ENCODE assay signal across 8 cellular contexts in genomic region chr5:35436441-35437057, GRCh38.
DNase-seq lines count a peak whose midpoint lies in the region; ATAC-seq and TF ChIP-seq lines count a peak whose summit lies in the region.

No MANE protein-coding gene starts in this region.

- peak; percentile 52 for ATAC-seq in GM18870 (IDR thresholded peaks at IDR 0.05; ENCODE audit: unreplicated experiment)
- peak in 1 of 2 donors; percentile 78 for ATAC-seq in lower lobe of right lung
- no peak for ATAC-seq in HG02759 (IDR thresholded peaks at IDR 0.05; ENCODE audit: unreplicated experiment)
- ATAC-seq in GM21737 (IDR thresholded peaks at IDR 0.05; ENCODE audit: unreplicated experiment): no peak

- H3K36me3 Mint-ChIP-seq in activated T-helper 2 cell treated with anti-CD3 and anti-CD28 coated beads, Interferon-gamma antibody, Interleukin-2, Interleukin-4, amounts not matched to agents 10 μg/mL and 5 μg/mL and 100 μg/mL, durations not matched to agents 14 hours and 24 hours and 36 hours (ENCODE audit: low read depth): no peaks in the 10 kb centered on the region

- no peaks in the 10 kb centered on the region for H3K9me3 ChIP-seq in lower lobe of right lung

- H3K9me3 Mint-ChIP-seq in activated T-helper 2 cell treated with anti-CD3 and anti-CD28 coated beads, Interferon-gamma antibody, Interleukin-2, Interleukin-4, amounts not matched to agents 10 μg/mL and 5 μg/mL and 100 μg/mL, durations not matched to agents 14 hours and 24 hours and 36 hours: no peaks in the 10 kb centered on the region

- no peak overlapping the region for H3K4me3 ChIP-seq in lower lobe of right lung

- H3K27ac Mint-ChIP-seq in activated T-helper 2 cell treated with anti-CD3 and anti-CD28 coated beads, Interferon-gamma antibody, Interleukin-2, Interleukin-4, amounts not matched to agents 10 μg/mL and 5 μg/mL and 100 μg/mL, durations not matched to agents 14 hours and 24 hours and 36 hours: no peak overlapping the region

- no peak overlapping the region for H3K4me3 Mint-ChIP-seq in activated T-helper 2 cell treated with anti-CD3 and anti-CD28 coated beads, Interferon-gamma antibody, Interleukin-2, Interleukin-4, amounts not matched to agents 10 μg/mL and 5 μg/mL and 100 μg/mL, durations not matched to agents 14 hours and 24 hours and 36 hours (ENCODE audit: low read depth)

- no peaks in the 10 kb centered on the region for H3K36me3 ChIP-seq in lower lobe of right lung

- no peaks in the 10 kb centered on the region for H3K4me1 Mint-ChIP-seq in activated T-helper 2 cell treated with anti-CD3 and anti-CD28 coated beads, Interferon-gamma antibody, Interleukin-2, Interleukin-4, amounts not matched to agents 10 μg/mL and 5 μg/mL and 100 μg/mL, durations not matched to agents 14 hours and 24 hours and 36 hours (ENCODE audit: low read depth)

- TF ChIP-seq CTCF in C4-2B (conservative IDR thresholded peaks at IDR 0.05): peak; percentile 84
- TF ChIP-seq CTCF in lower lobe of right lung (IDR thresholded peaks at IDR 0.05): peak; percentile 40

- peak; percentile 14 to 83 (median 29) for DNase-seq in NCI-H1417 (lab: John Stamatoyannopoulos, UW)
- DNase-seq in astrocyte of the hippocampus (ENCODE audit: low read depth, low spot score): peak; percentile 45
- DNase-seq in lower lobe of right lung: no peak
- no peak for DNase-seq in activated T-helper 2 cell treated with anti-CD3 and anti-CD28 coated beads, Interferon-gamma antibody, Interleukin-2, Interleukin-4, amounts not matched to agents 10 μg/mL and 5 μg/mL and 100 μg/mL, durations not matched to agents 14 hours and 24 hours and 36 hours (ENCODE audit: low spot score)

- no peaks in the 10 kb centered on the region for H3K27me3 ChIP-seq in lower lobe of right lung (ENCODE audit: low read depth)

- intact Hi-C loops in lower lobe of right lung (cut with DNase I): no loop called here
- intact Hi-C loops in activated T-helper 2 cell treated with anti-CD3 and anti-CD28 coated beads, Interferon-gamma antibody, Interleukin-2, Interleukin-4, amounts not matched to agents 10 μg/mL and 5 μg/mL and 100 μg/mL, durations not matched to agents 14 hours and 24 hours and 36 hours (cut with micrococcal nuclease): loop anchor here (2.0 kb wide), 1 partner anchor 348 kb away; no protein-coding TSS in a partner anchor

- no peaks in the 10 kb centered on the region for H3K4me1 ChIP-seq in lower lobe of right lung

- peaks cover 34% of the 10 kb centered on the region for H3K27me3 Mint-ChIP-seq in activated T-helper 2 cell treated with anti-CD3 and anti-CD28 coated beads, Interferon-gamma antibody, Interleukin-2, Interleukin-4, amounts not matched to agents 10 μg/mL and 5 μg/mL and 100 μg/mL, durations not matched to agents 14 hours and 24 hours and 36 hours (ENCODE audit: low read depth)

- H3K27ac ChIP-seq in C4-2B: no peak overlapping the region
- H3K27ac ChIP-seq in lower lobe of right lung: no peak overlapping the region

Comparison
In these comparisons a context has a peak if more than half of its experiments do, and no peak if none do; other contexts are left out.
1. DNase-seq: peak in NCI-H1417 (3 of 3) and astrocyte of the hippocampus (single experiment); none in lower lobe of right lung (single experiment) and activated T-helper 2 cell treated with anti-CD3 and anti-CD28 coated beads, Interferon-gamma antibody, Interleukin-2, Interleukin-4, amounts not matched to agents 10 μg/mL and 5 μg/mL and 100 μg/mL, durations not matched to agents 14 hours and 24 hours and 36 hours (single experiment).